11 cellular contexts compared by ENCODE assay signal in the genomic region with DNA sequence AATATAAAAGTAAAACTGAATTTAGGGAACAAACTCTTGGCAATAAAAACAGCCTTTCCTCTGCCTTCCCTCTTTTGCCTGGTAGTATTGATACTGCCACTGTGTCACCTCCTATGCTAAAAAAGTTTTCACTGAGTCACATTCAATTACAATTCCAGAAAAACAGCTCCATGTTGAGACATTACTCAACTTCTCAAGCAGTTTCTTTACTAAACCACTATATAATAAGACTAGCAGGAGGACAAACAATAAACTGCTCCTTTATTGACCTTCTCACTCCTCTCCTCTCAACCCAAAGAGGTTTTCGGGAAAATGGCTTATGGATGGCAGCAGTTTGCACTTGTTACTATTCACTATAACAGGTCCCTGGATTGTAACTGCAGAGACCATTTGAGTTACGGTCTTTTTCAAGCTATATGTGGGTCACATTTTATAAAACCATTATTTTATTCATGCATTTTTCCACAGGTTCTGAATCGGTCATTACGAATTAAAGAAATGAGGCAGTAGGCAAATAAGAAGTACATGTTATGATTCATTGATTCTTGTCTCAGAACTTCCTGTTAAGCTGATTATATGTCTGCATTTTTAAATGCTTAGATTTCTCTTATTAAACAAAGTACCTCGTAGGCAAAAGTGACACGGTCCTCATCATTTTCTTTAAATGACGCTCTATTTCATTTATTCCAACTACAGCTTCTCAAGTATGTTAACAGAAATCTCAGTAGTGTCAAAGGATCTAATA. TPM values are rescaled to one million over a fixed set of nuclear protein-coding genes. Genes with fewer than 3 reads are reported as not detected.
DNase-seq lines count a peak whose midpoint lies in the region; ATAC-seq and TF ChIP-seq lines count a peak whose summit lies in the region.
"Had no signal": no experiment of that assay in that cellular context is flagged by ENCODE, and none has a peak within 500 bp of the region (broad histone marks: within the 10 kb centered on the region; RNA-seq: fewer than 3 reads in every experiment).

No MANE protein-coding gene starts in this region.

- no peak for DNase-seq in CD4-positive, alpha-beta memory T cell
- DNase-seq in nephron progenitor cell (no peak), C1 segment of cervical spinal cord (lab: John Stamatoyannopoulos, UW) (no peak), heart right ventricle (no peak)

- H3K9me3 Mint-ChIP-seq in CD4-positive, alpha-beta memory T cell = no peaks in the 10 kb centered on the region
- H3K9me3 Mint-ChIP-seq in IgD-negative memory B cell (no peaks in the 10 kb centered on the region), brain (no peaks in the 10 kb centered on the region), nephron progenitor cell (peaks cover 1% of the 10 kb centered on the region)

- peak overlapping the region in 7 of 8 donors; percentile 18 to 64 (median 35) for H3K4me3 Mint-ChIP-seq in CD4-positive, alpha-beta memory T cell
- H3K4me3 Mint-ChIP-seq in IgD-negative memory B cell (peak overlapping the region; percentile 59 to 93 (median 74)), brain (peak overlapping the region; percentile 51 to 97 (median 60)), nephron progenitor cell (peak overlapping the region; percentile 19)

- H3K4me1 ChIP-seq in CD4-positive, alpha-beta memory T cell (ENCODE audit: insufficient read depth, low read length) = peaks cover 29% of the 10 kb centered on the region
- H3K4me1 ChIP-seq in heart right ventricle = peaks cover 0 to 29% (median 15%) of the 10 kb centered on the region in 9 donors

- no peak overlapping the region for H3K4me3 ChIP-seq in CD4-positive, alpha-beta memory T cell (ENCODE audit: low read length in 2 of 2)
- no peak overlapping the region for H3K4me3 ChIP-seq in heart right ventricle

- H3K36me3 Mint-ChIP-seq in CD4-positive, alpha-beta memory T cell = peaks cover 23 to 27% of the 10 kb centered on the region in 2 donors
- H3K36me3 Mint-ChIP-seq in IgD-negative memory B cell (no peaks in the 10 kb centered on the region), brain (peaks cover 41% of the 10 kb centered on the region), nephron progenitor cell (ENCODE audit: low read depth) (peaks cover 38% of the 10 kb centered on the region)

- POLR2A ChIA-PET in CD4-positive, alpha-beta memory T cell (lab: Charles Lee; ENCODE audit: partially characterized antibody) = no interaction called here

- no peak overlapping the region for H3K27ac ChIP-seq in CD4-positive, alpha-beta memory T cell (ENCODE audit: low read depth, low read length)
- H3K27ac ChIP-seq in heart right ventricle = no peak overlapping the region

- no peaks in the 10 kb centered on the region for H3K27me3 Mint-ChIP-seq in CD4-positive, alpha-beta memory T cell
- H3K27me3 Mint-ChIP-seq in IgD-negative memory B cell (no peaks in the 10 kb centered on the region), brain (peaks cover 13% of the 10 kb centered on the region), nephron progenitor cell (ENCODE audit: low read depth, poor library complexity) (peaks cover 22% of the 10 kb centered on the region)

- no peaks in the 10 kb centered on the region for H3K36me3 ChIP-seq in CD4-positive, alpha-beta memory T cell (ENCODE audit: insufficient read depth, low read length)
- peaks cover 0 to 42% (median 8%) of the 10 kb centered on the region in 9 donors for H3K36me3 ChIP-seq in heart right ventricle

- 91 to 93% methylated on average over 7 of the region's 7 CpGs for WGBS in heart right ventricle, 2 donors

- H3K9me3 ChIP-seq in CD4-positive, alpha-beta memory T cell (ENCODE audit: control insufficient read depth in 1 of 2, low read length in 2 of 2) = no peaks in the 10 kb centered on the region
- no peaks in the 10 kb centered on the region for H3K9me3 ChIP-seq in heart right ventricle

- ATAC-seq in HG03025 (IDR thresholded peaks at IDR 0.05; ENCODE audit: low FRiP score, unreplicated experiment) (no peak), GM21528 (IDR thresholded peaks at IDR 0.05; ENCODE audit: low FRiP score, unreplicated experiment) (no peak), heart right ventricle (no peak)
- ATAC-seq: HCT116, Panc1 had no signal

- CTCF ChIA-PET in CD4-positive, alpha-beta memory T cell (lab: Charles Lee; ENCODE audit: partially characterized antibody) = no interaction called here

- TF ChIP-seq CTCF in brain (conservative IDR thresholded peaks at IDR 0.05) (no peak), nephron progenitor cell (IDR thresholded peaks at IDR 0.05) (no peak), heart right ventricle (IDR thresholded peaks at IDR 0.05) (no peak)

- intact Hi-C loops in CD4-positive, alpha-beta memory T cell (cut with micrococcal nuclease) = no loop called here
- intact Hi-C loops in heart right ventricle (cut with DNase I) = no loop called here

- peak overlapping the region in 2 of 7 donors; percentile 62 to 70 for H3K27ac Mint-ChIP-seq in CD4-positive, alpha-beta memory T cell
- H3K27ac Mint-ChIP-seq in IgD-negative memory B cell = peak overlapping the region; percentile 63 to 89 (median 82)
- peak overlapping the region in 2 of 5 experiments; percentile 32 to 95 for H3K27ac Mint-ChIP-seq in brain
- no peak overlapping the region for H3K27ac Mint-ChIP-seq in nephron progenitor cell

- no peaks in the 10 kb centered on the region for H3K27me3 ChIP-seq in CD4-positive, alpha-beta memory T cell (ENCODE audit: insufficient read depth, low read length)
- H3K27me3 ChIP-seq in heart right ventricle = peaks cover 0 to 4% (median 0%) of the 10 kb centered on the region in 7 donors

- H3K4me1 Mint-ChIP-seq in CD4-positive, alpha-beta memory T cell = peaks cover 20 to 49% (median 32%) of the 10 kb centered on the region in 4 donors
- H3K4me1 Mint-ChIP-seq in IgD-negative memory B cell = peaks cover 42 to 55% (median 43%) of the 10 kb centered on the region in 3 donors
- peaks cover 40% of the 10 kb centered on the region for H3K4me1 Mint-ChIP-seq in brain
- peaks cover 34% of the 10 kb centered on the region for H3K4me1 Mint-ChIP-seq in nephron progenitor cell

RNA-seq across cellular contexts. Expression of a gene that starts 2.1 kb away (rescaled TPM):
- 1 to 10 TPM; 6.5 to 8.9 TPM for total RNA-seq in CD4-positive, alpha-beta memory T cell
- 1 to 10 TPM; 1.2 TPM for polyA plus RNA-seq in CD4-positive, alpha-beta memory T cell
- polyA plus RNA-seq in IgD-negative memory B cell (4.0 TPM), brain (ENCODE audit: insufficient read depth, low read depth, low replicate concordance) (2.1 TPM), heart right ventricle (1 to 10 TPM; 1.9 to 7.5 TPM)
- total RNA-seq in heart right ventricle = 1 to 10 TPM; 5.9 to 8.4 (median 7.2) TPM

RNA-seq across cellular contexts. Expression of a gene that starts 31.4 kb away (rescaled TPM):
- not detected for total RNA-seq in CD4-positive, alpha-beta memory T cell
- polyA plus RNA-seq in CD4-positive, alpha-beta memory T cell = not detected
- polyA plus RNA-seq in IgD-negative memory B cell = not detected
- polyA plus RNA-seq in brain (ENCODE audit: insufficient read depth, low read depth, low replicate concordance) = 4.1 TPM
- under 1 TPM in 2 of 10 donors, not detected in 8; 0.30 to 0.35 TPM for total RNA-seq in heart right ventricle
- polyA plus RNA-seq in heart right ventricle = not detected
- total RNA-seq: epithelial cell of proximal tubule had no signal

Comparison
In these comparisons a context has a peak if more than half of its experiments do, and no peak if none do; other contexts are left out.
1. H3K4me3 Mint-ChIP-seq: peak in every context shown above with its lines; median percentile 74 in IgD-negative memory B cell; 60 in brain; 35 in CD4-positive, alpha-beta memory T cell; 19 in nephron progenitor cell.